ENCODE assay signal across 16 cellular contexts in genomic region chr21:27300770-27301169, GRCh38.
"Had no signal": no experiment of that assay in that cellular context is flagged by ENCODE, and none has a peak within 500 bp of the region (broad histone marks: within the 10 kb centered on the region; RNA-seq: fewer than 3 reads in every experiment).

No MANE protein-coding gene starts in this region.

- H3K9me3 Mint-ChIP-seq: effector memory CD8-positive, alpha-beta T cell had no signal

- H3K36me3 ChIP-seq: gastrocnemius medialis, heart right ventricle, left ventricle myocardium inferior, pancreas had no signal

- H3K9me3 ChIP-seq: gastrocnemius medialis, pancreas, testis had no signal

- H3K27me3 ChIP-seq: gastrocnemius medialis, heart right ventricle, pancreas, testis had no signal

- H3K4me3 ChIP-seq: gastrocnemius medialis, heart right ventricle, left ventricle myocardium inferior, pancreas, testis had no signal

- ATAC-seq: effector memory CD8-positive, alpha-beta T cell; gastrocnemius medialis; heart right ventricle; pancreas; stimulated activated naive CD8-positive, alpha-beta T cell treated with anti-CD3 and anti-CD28 coated beads, Interleukin-15, amount 100 ng/mL, for 72 hours had no signal

- H3K36me3 Mint-ChIP-seq: activated CD4-positive, alpha-beta memory T cell treated with anti-CD3 and anti-CD28 coated beads for 36 hours had no signal

- H3K27ac ChIP-seq: gastrocnemius medialis, heart right ventricle, left ventricle myocardium inferior, pancreas, testis had no signal

- H3K27ac Mint-ChIP-seq: activated CD4-positive, alpha-beta memory T cell treated with anti-CD3 and anti-CD28 coated beads for 36 hours; dendritic cell treated with granulocyte-macrophage colony-stimulating factor and Interleukin-4, amounts not matched to agents 40 ng/mL and 50 ng/mL, for 4 days; effector memory CD8-positive, alpha-beta T cell; stimulated activated naive CD8-positive, alpha-beta T cell treated with anti-CD3 and anti-CD28 coated beads, Interleukin-15, amount 100 ng/mL, for 72 hours had no signal

- DNase-seq: activated CD4-positive, alpha-beta memory T cell treated with anti-CD3 and anti-CD28 coated beads for 36 hours; activated CD4-positive, CD25-positive, alpha-beta regulatory T cell treated with anti-CD3 and anti-CD28 coated beads, Interleukin-2, amount 50 U/mL, for 72 hours; activated T-cell treated with anti-CD3 and anti-CD28 coated beads, Interleukin-2, amount 50 U/mL, for 48 hours; caudate nucleus; effector memory CD8-positive, alpha-beta T cell; erythroblast; gastrocnemius medialis; heart right ventricle; islet precursor cell; left ventricle myocardium inferior; pancreas; stimulated activated CD4-positive, alpha-beta T cell treated with anti-CD3 and anti-CD28 coated beads, Interleukin-4, amount 100 ng/mL, for 4 hours; stimulated activated naive CD8-positive, alpha-beta T cell treated with anti-CD3 and anti-CD28 coated beads, Interleukin-15, amount 100 ng/mL, for 72 hours; SW 1271; testis had no signal

- H3K4me1 ChIP-seq: gastrocnemius medialis, heart right ventricle, left ventricle myocardium inferior, pancreas, testis had no signal
